8 cellular contexts compared by ENCODE assay signal in the genomic region with DNA sequence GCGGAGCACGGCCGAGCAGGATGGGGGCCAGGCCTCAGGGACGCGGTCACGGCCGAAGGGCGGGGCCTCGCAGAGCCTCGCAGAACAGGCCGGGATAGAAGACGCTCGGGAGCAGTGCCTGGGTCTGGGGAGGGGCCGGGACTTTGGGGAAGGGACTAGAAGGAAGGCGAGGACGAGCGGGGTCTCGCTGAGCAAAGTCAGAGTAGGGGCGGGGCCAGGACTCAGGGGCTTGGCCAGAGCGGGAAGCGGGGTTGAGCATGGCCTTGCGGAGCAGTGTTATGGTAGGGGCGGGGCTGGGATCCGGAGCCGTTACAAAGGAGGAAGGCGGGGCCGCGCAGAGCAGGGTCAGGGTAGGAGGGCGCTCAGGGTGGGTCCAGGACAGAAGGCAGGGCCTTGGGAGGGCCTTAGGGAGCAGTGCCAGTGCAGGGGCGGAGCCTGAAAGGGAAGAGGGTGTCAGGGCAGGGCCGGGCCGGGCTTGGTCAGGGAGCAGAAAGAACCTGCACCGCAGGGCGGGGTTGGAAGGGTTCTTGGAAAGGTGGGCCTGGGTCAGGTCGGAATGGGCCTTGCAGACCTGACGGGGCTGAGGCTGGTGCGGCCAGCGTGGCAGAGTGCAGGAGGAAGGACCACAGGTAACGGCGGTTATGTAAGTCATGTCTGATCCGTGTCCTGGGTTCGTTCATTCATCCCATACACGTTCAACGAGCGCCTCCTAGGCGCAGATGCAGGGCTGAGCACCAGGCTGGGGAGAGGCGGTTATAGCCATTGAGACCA. TPM values are rescaled to one million over a fixed set of nuclear protein-coding genes. Genes with fewer than 3 reads are reported as not detected.
DNase-seq lines count a peak whose midpoint lies in the region; ATAC-seq and TF ChIP-seq lines count a peak whose summit lies in the region.

No MANE protein-coding gene starts in this region.

- peak; percentile 97 for DNase-seq in ELF-1 (ENCODE audit: low read depth, low spot score)
- peak; percentile 98 for DNase-seq in GM23338 (ENCODE audit: low spot score)
- peak; percentile 93 for DNase-seq in LHCN-M2 (ENCODE audit: low read depth)
- DNase-seq in SHP77 (lab: John Stamatoyannopoulos, UW) = peak; percentile 92 to 95
- DNase-seq in activated gamma-delta T cell (lab: John Stamatoyannopoulos, UW) = peak; percentile 63
- peak; percentile 94 for DNase-seq in foreskin melanocyte
- peak; percentile 90 for DNase-seq in neuronal stem cell (ENCODE audit: low spot score)

- peak overlapping the region; percentile 83 for H3K4me3 Mint-ChIP-seq in GM23338

- 0 out of 2 replicates have a peak, but pooled peaks cover 5% of the 10 kb centered on the region for H3F3A ChIP-seq in GM23338 (replicated peaks; ENCODE audit: low read depth)

- no peak overlapping the region for H4K8ac ChIP-seq in neuronal stem cell (ENCODE audit: low read depth, low read length)

- TF ChIP-seq CTCF in GM23338 (conservative IDR thresholded peaks at IDR 0.05; ENCODE audit: low read depth in 2 of 2) = peak; percentile 85 to 91

- H3K27me3 ChIP-seq in GM23338 (ENCODE audit: insufficient read depth) = no peaks in the 10 kb centered on the region
- H3K27me3 ChIP-seq in neuronal stem cell (ENCODE audit: control insufficient read depth in 3 of 3, insufficient read depth in 3 of 3, low read depth in 1 of 3, low read length in 3 of 3) = peaks cover 0 to 5% (median 3%) of the 10 kb centered on the region in 3 experiments
- H3K27me3 ChIP-seq in subcutaneous abdominal adipose tissue (ENCODE audit: control insufficient read depth in 5 of 5, insufficient read depth in 4 of 5, low read length in 5 of 5) = no peaks in the 10 kb centered on the region

- H3K18ac ChIP-seq in neuronal stem cell (ENCODE audit: low read length) = peak overlapping the region; percentile 86

- H3K79me2 ChIP-seq in GM23338 (replicated peaks; ENCODE audit: insufficient read depth) = no peaks in the 10 kb centered on the region

- H3K9me3 ChIP-seq in neuronal stem cell (replicated peaks in 1 of 2; ENCODE audit: control insufficient read depth in 2 of 2, insufficient read depth in 1 of 2, low read depth in 1 of 2, low read length in 2 of 2) = peaks cover 0 to 3% of the 10 kb centered on the region in 2 donors
- H3K9me3 ChIP-seq in subcutaneous abdominal adipose tissue (ENCODE audit: control insufficient read depth in 5 of 5, low read length in 5 of 5) = no peaks in the 10 kb centered on the region

- H3K4me1 Mint-ChIP-seq in GM23338 = peaks cover 3% of the 10 kb centered on the region; the same call in 2 of the 3 replicates

- peak overlapping the region; percentile 96 for H3K27ac Mint-ChIP-seq in GM23338

- H3K9ac ChIP-seq in neuronal stem cell (ENCODE audit: low read depth, low read length, poor library complexity) (peak overlapping the region; percentile 46), subcutaneous abdominal adipose tissue (ENCODE audit: low read length in 5 of 5) (peak overlapping the region in 4 of 5 donors; percentile 5 to 73 (median 54))

- peak overlapping the region; percentile 77 for H3K4me3 ChIP-seq in GM23338
- H3K4me3 ChIP-seq in neuronal stem cell (ENCODE audit: low read length in 2 of 2) = peak overlapping the region; percentile 50 to 78
- peak overlapping the region; percentile 46 to 78 (median 65) for H3K4me3 ChIP-seq in subcutaneous abdominal adipose tissue (ENCODE audit: low read depth in 1 of 5, low read length in 5 of 5)

- no peak overlapping the region for H3K14ac ChIP-seq in neuronal stem cell (ENCODE audit: low read length)

- no CpG with 5 or more reads among the region's 47 CpGs for WGBS in neuronal stem cell (ENCODE audit: extremely low coverage in 2 of 2, insufficient read length in 2 of 2, insufficient replicate concordance in 1 of 2), 2 donors

- H2AK5ac ChIP-seq in neuronal stem cell (ENCODE audit: low read depth, low read length) = no peak overlapping the region

- H3K23ac ChIP-seq in neuronal stem cell (ENCODE audit: low read depth, low read length, poor library complexity) = no peak overlapping the region

- H3K27me3 Mint-ChIP-seq in GM23338 (ENCODE audit: insufficient read depth, low read depth, poor library complexity) = peaks cover 20% of the 10 kb centered on the region

- no peak overlapping the region for H3K4ac ChIP-seq in neuronal stem cell (ENCODE audit: low read length)

- H3K4me1 ChIP-seq in GM23338 (ENCODE audit: insufficient read depth) = no peaks in the 10 kb centered on the region
- H3K4me1 ChIP-seq in neuronal stem cell (ENCODE audit: control insufficient read depth in 2 of 2, insufficient read depth in 1 of 2, low read depth in 1 of 2, low read length in 2 of 2) = peaks cover 0 to 7% of the 10 kb centered on the region in 2 donors
- peaks cover 0 to 20% (median 15%) of the 10 kb centered on the region in 5 donors for H3K4me1 ChIP-seq in subcutaneous abdominal adipose tissue (ENCODE audit: control insufficient read depth in 5 of 5, insufficient read depth in 5 of 5, low read length in 5 of 5)

- H3K36me3 ChIP-seq in GM23338 (ENCODE audit: insufficient read depth) = no peaks in the 10 kb centered on the region
- H3K36me3 ChIP-seq in neuronal stem cell (replicated peaks in 1 of 2; ENCODE audit: control insufficient read depth in 2 of 2, insufficient read depth in 2 of 2, low read length in 2 of 2) = peaks cover 13 to 19% of the 10 kb centered on the region in 2 donors
- peaks cover 0 to 28% (median 21%) of the 10 kb centered on the region in 5 donors for H3K36me3 ChIP-seq in subcutaneous abdominal adipose tissue (ENCODE audit: control insufficient read depth in 5 of 5, insufficient read depth in 5 of 5, low read length in 5 of 5)

- H3K36me3 Mint-ChIP-seq in GM23338 (ENCODE audit: low read depth) = 0 out of 3 replicates have a peak, but pooled peaks cover 3% of the 10 kb centered on the region

- no peak overlapping the region for H2BK120ac ChIP-seq in neuronal stem cell (ENCODE audit: low read depth, low read length)

- H3K9me2 ChIP-seq in GM23338 (ENCODE audit: insufficient read depth) = no peaks in the 10 kb centered on the region

- H2BK12ac ChIP-seq in neuronal stem cell (ENCODE audit: low read length) = no peak overlapping the region

- H3K27ac ChIP-seq in GM23338 (ENCODE audit: low read depth) = peak overlapping the region; percentile 86
- no peak overlapping the region for H3K27ac ChIP-seq in neuronal stem cell (replicated peaks; ENCODE audit: low read length)
- H3K27ac ChIP-seq in subcutaneous abdominal adipose tissue (ENCODE audit: low read depth, low read length) = no peak overlapping the region

- H3K9me3 Mint-ChIP-seq in GM23338 = no peaks in the 10 kb centered on the region

- H2AFZ ChIP-seq in GM23338 = peak overlapping the region; percentile 91; the same call in 1 of the 2 replicates
- peak overlapping the region; percentile 89 for H2AFZ ChIP-seq in neuronal stem cell (ENCODE audit: low read length)

- H3K79me1 ChIP-seq in neuronal stem cell (ENCODE audit: low read depth, low read length) = no peaks in the 10 kb centered on the region

- H2BK5ac ChIP-seq in neuronal stem cell (ENCODE audit: low read length) = no peak overlapping the region

- H4K91ac ChIP-seq in neuronal stem cell (ENCODE audit: low read depth, low read length, poor library complexity) = no peak overlapping the region

- no peaks in the 10 kb centered on the region for H4K20me1 ChIP-seq in GM23338 (replicated peaks; ENCODE audit: insufficient read depth)

- ATAC-seq in GM23338 = peak; percentile 86

- H3K4me2 ChIP-seq in GM23338 (peak overlapping the region; percentile 87), neuronal stem cell (ENCODE audit: insufficient read depth, low read length, poor library complexity, severe bottlenecking) (peak overlapping the region; percentile 87)

- no peak overlapping the region for H2BK15ac ChIP-seq in neuronal stem cell (ENCODE audit: low read length)

TF ChIP-seq in GM23338, 12 proteins besides CTCF, POLR2A, EP300 and RAD21 (continues in another document):
- TF ChIP-seq CREB1 (CRISPR knock-in tag; IDR thresholded peaks at IDR 0.05; ENCODE audit: low read depth) = 0 out of 2 replicates have a peak, but pooled peaks have one; percentile 34

RNA-seq across cellular contexts. Expression of gene ATP8B3, which starts 0.5 kb away (rescaled TPM):
- total RNA-seq in GM23338 (2014; rRNA removed; shearing (Covaris generic)) = 2.8 and 6.0 TPM in 2 replicates
- 1.7 and 2.1 TPM in 2 replicates for polyA plus RNA-seq in GM23338 (2016; fragmentation: Nextera tagmentation; extraction: Ambion mirVana)
- total RNA-seq in LHCN-M2 (2014; rRNA removed) = 4.9 and 6.5 TPM in 2 replicates
- 4.6 TPM for polyA plus RNA-seq in LHCN-M2 (2012)
- 0.79 TPM for polyA plus RNA-seq in neuronal stem cell (2013, experiment 1 of 2)
- 0.80 TPM for polyA plus RNA-seq in neuronal stem cell (2013, experiment 2 of 2)

RNA-seq across cellular contexts. Expression of gene REXO1, which starts 35.7 kb away (rescaled TPM):
- total RNA-seq in GM23338 (2014; rRNA removed; shearing (Covaris generic)) = 28.4 and 90.1 TPM in 2 replicates
- 20.2 and 23.5 TPM in 2 replicates for polyA plus RNA-seq in GM23338 (2016; fragmentation: Nextera tagmentation; extraction: Ambion mirVana)
- 8.7 and 9.0 TPM in 2 replicates for total RNA-seq in LHCN-M2 (2014; rRNA removed)
- 15.1 TPM for polyA plus RNA-seq in LHCN-M2 (2012)
- polyA plus RNA-seq in neuronal stem cell (2013, experiment 1 of 2) = 15.0 TPM
- polyA plus RNA-seq in neuronal stem cell (2013, experiment 2 of 2) = 16.5 TPM

RNA-seq across cellular contexts. Expression of gene KLF16, which starts 50.8 kb away (rescaled TPM):
- 20.2 and 22.0 TPM in 2 replicates for total RNA-seq in GM23338 (2014; rRNA removed; shearing (Covaris generic))
- 8.9 and 12.3 TPM in 2 replicates for polyA plus RNA-seq in GM23338 (2016; fragmentation: Nextera tagmentation; extraction: Ambion mirVana)
- total RNA-seq in LHCN-M2 (2014; rRNA removed) = 9.4 and 13.6 TPM in 2 replicates
- 19.1 TPM for polyA plus RNA-seq in LHCN-M2 (2012)
- 12.8 TPM for polyA plus RNA-seq in neuronal stem cell (2013, experiment 1 of 2)
- 12.5 TPM for polyA plus RNA-seq in neuronal stem cell (2013, experiment 2 of 2)

RNA-seq across cellular contexts. Expression of gene ONECUT3, which starts 59.3 kb away (rescaled TPM):
- not detected in 2 replicates for total RNA-seq in GM23338 (2014; rRNA removed; shearing (Covaris generic))
- not detected in 2 replicates for polyA plus RNA-seq in GM23338 (2016; fragmentation: Nextera tagmentation; extraction: Ambion mirVana)
- 0.06 TPM in 1 of 2 replicates, not detected in the other for total RNA-seq in LHCN-M2 (2014; rRNA removed)
- not detected for polyA plus RNA-seq in LHCN-M2 (2012)
- 0.03 TPM for polyA plus RNA-seq in neuronal stem cell (2013, experiment 1 of 2)
- polyA plus RNA-seq in neuronal stem cell (2013, experiment 2 of 2) = 0.01 TPM
